15 cellular contexts compared by ENCODE assay signal in the genomic region with DNA sequence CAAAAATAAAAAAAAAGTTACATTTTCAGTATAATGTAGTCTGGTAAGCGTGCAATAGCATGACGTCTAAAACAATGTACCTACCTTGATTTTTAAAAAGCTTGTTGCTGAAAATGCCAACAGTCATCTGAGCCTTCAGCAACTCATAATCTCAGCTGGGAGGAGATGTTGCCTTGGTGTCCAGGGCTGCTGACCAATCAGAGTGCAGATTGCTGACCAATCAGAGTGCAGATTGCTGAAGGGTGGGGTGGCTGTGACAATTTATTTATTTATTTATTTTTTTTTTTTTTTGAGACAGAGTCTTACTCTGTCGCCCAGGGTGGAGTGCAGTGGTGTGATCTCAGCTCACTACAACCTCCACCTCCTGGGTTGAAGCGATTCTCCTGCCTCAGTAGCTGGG.
"Had no signal": no experiment of that assay in that cellular context is flagged by ENCODE, and none has a peak within 500 bp of the region (broad histone marks: within the 10 kb centered on the region; RNA-seq: fewer than 3 reads in every experiment).

No MANE protein-coding gene starts in this region.

- H3K27me3 ChIP-seq: dorsolateral prefrontal cortex, tibial artery had no signal

- FAIRE-seq: small intestine had no signal

- ATAC-seq: esophagus mucosa; naive thymus-derived CD4-positive, alpha-beta T cell; WTC11 had no signal

- H2AFZ ChIP-seq: parathyroid adenoma had no signal

- H3K9ac ChIP-seq: parathyroid adenoma had no signal

- H3K4me1 ChIP-seq: parathyroid adenoma, tibial artery had no signal

- H3K27me3 Mint-ChIP-seq: activated CD4-positive, alpha-beta T cell treated with anti-CD3 and anti-CD28 coated beads, Interleukin-2, amount 10 ng/mL, durations not matched to agents 24 days and 14 days; activated naive CD8-positive, alpha-beta T cell treated with anti-CD3 and anti-CD28 coated beads for 36 hours; naive thymus-derived CD4-positive, alpha-beta T cell had no signal

- DNase-seq: activated CD4-positive, alpha-beta T cell treated with anti-CD3 and anti-CD28 coated beads, Interleukin-2, amount 10 ng/mL, durations not matched to agents 24 days and 14 days; activated gamma-delta T cell; activated naive CD8-positive, alpha-beta T cell treated with anti-CD3 and anti-CD28 coated beads for 36 hours; anterior cingulate cortex; cerebellar nuclear complex; dorsolateral prefrontal cortex; hypothalamus; naive thymus-derived CD4-positive, alpha-beta T cell; retina; small intestine; tibial artery had no signal

- H3K4me3 ChIP-seq: dorsolateral prefrontal cortex, lung, tibial artery had no signal

- H3K4me3 Mint-ChIP-seq: activated CD4-positive, alpha-beta T cell treated with anti-CD3 and anti-CD28 coated beads, Interleukin-2, amount 10 ng/mL, durations not matched to agents 24 days and 14 days; activated naive CD8-positive, alpha-beta T cell treated with anti-CD3 and anti-CD28 coated beads for 36 hours; naive thymus-derived CD4-positive, alpha-beta T cell; WTC11 had no signal

- H3K27ac ChIP-seq: dorsolateral prefrontal cortex, parathyroid adenoma, tibial artery had no signal

- H3K27ac Mint-ChIP-seq: activated CD4-positive, alpha-beta T cell treated with anti-CD3 and anti-CD28 coated beads, Interleukin-2, amount 10 ng/mL, durations not matched to agents 24 days and 14 days; activated naive CD8-positive, alpha-beta T cell treated with anti-CD3 and anti-CD28 coated beads for 36 hours; WTC11 had no signal
